In genomic region chr17:82226809-82227628, GRCh38 we compare ENCODE assay signal across 1 cellular context.
TF ChIP-seq lines count a peak whose summit lies in the region.

No MANE protein-coding gene starts in this region.

TF ChIP-seq in HepG2, 621 proteins besides CTCF, POLR2A, EP300 and RAD21 (continued from another document and continues in another):
- TF ChIP-seq ZFP36L1 (CRISPR knock-in tag; IDR thresholded peaks at IDR 0.05) (no peak), ZNF136 (CRISPR knock-in tag; IDR thresholded peaks at IDR 0.05; ENCODE audit: low read depth) (no peak), SOX13 (IDR thresholded peaks at IDR 0.05) (no peak), SOX13 (CRISPR knock-in tag; conservative IDR thresholded peaks at IDR 0.05 in 1 of 2, IDR thresholded peaks at IDR 0.05 in 1 of 2) (no peak), RERE (CRISPR knock-in tag; IDR thresholded peaks at IDR 0.05; ENCODE audit: low read depth) (no peak), FIP1L1 (IDR thresholded peaks at IDR 0.05; ENCODE audit: borderline replicate concordance, insufficient read depth, low read depth, low read length) (no peak), TFAP4 (IDR thresholded peaks at IDR 0.05; ENCODE audit: borderline replicate concordance, low read depth) (peak; percentile 88; the same call in 1 of the 2 replicates), SP5 (CRISPR knock-in tag; IDR thresholded peaks at IDR 0.05; ENCODE audit: borderline replicate concordance, low read depth) (peak; percentile 42; the same call in 1 of the 2 replicates), ATM (IDR thresholded peaks at IDR 0.05; ENCODE audit: borderline replicate concordance) (no peak), POGK (CRISPR knock-in tag; conservative IDR thresholded peaks at IDR 0.05) (0 out of 2 replicates have a peak, but pooled peaks have one; percentile 14), ZNF350 (CRISPR knock-in tag; IDR thresholded peaks at IDR 0.05; ENCODE audit: borderline replicate concordance, low read depth) (no peak; the same call in 1 of the 2 replicates), AFF4 (CRISPR knock-in tag; IDR thresholded peaks at IDR 0.05) (no peak), THAP9 (CRISPR knock-in tag; IDR thresholded peaks at IDR 0.05; ENCODE audit: borderline replicate concordance) (0 out of 2 replicates have a peak, but pooled peaks have one; percentile 27), ZNF639 (CRISPR knock-in tag; conservative IDR thresholded peaks at IDR 0.05) (no peak), RARG (CRISPR knock-in tag; IDR thresholded peaks at IDR 0.05; ENCODE audit: low read depth) (no peak), ZSCAN12 (CRISPR knock-in tag; IDR thresholded peaks at IDR 0.05) (no peak), ZNF589 (CRISPR knock-in tag; conservative IDR thresholded peaks at IDR 0.05) (no peak), ZNF160 (CRISPR knock-in tag; IDR thresholded peaks at IDR 0.05) (no peak), GRHL1 (CRISPR knock-in tag; conservative IDR thresholded peaks at IDR 0.05) (no peak), ZHX1 (CRISPR knock-in tag; IDR thresholded peaks at IDR 0.05; ENCODE audit: low read depth) (no peak), TAF1 (CRISPR knock-in tag; IDR thresholded peaks at IDR 0.05) (no peak; the same call in 1 of the 2 replicates), ZNF30 (CRISPR knock-in tag; IDR thresholded peaks at IDR 0.05) (no peak), ZNF883 (CRISPR knock-in tag; IDR thresholded peaks at IDR 0.05; ENCODE audit: not compliant biosample characterization) (peak; percentile 38), HNF1B (CRISPR knock-in tag; IDR thresholded peaks at IDR 0.05) (peak; percentile 28; the same call in 1 of the 2 replicates), ZNF800 (CRISPR knock-in tag; IDR thresholded peaks at IDR 0.05) (no peak), MAFG (CRISPR knock-in tag; IDR thresholded peaks at IDR 0.05) (no peak)
